In the genomic region with DNA sequence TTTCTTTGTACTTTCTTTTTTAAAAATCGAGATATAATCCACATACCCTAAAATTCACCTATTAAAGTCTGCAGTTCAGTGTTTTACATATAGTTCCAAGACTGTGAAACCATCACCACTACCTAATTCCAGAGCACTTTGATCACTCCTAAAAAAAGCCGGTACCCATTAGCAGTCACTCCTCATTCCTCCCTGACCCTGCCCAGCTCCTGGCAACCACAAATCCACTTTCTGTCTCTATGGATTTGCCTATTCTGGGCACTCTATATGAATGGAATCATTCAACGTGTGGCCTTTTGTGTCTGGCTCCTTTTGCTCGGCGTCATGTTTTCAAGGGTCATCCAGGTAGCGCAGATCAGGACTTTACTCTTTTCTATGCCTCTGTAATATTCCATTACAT, we compare ENCODE assay signal across 1 cellular context.
TF ChIP-seq lines count a peak whose summit lies in the region.

No MANE protein-coding gene starts in this region.

TF ChIP-seq in HepG2, 621 proteins besides CTCF, POLR2A, EP300 and RAD21 (continued from another document):
- TF ChIP-seq, protein P1, sequence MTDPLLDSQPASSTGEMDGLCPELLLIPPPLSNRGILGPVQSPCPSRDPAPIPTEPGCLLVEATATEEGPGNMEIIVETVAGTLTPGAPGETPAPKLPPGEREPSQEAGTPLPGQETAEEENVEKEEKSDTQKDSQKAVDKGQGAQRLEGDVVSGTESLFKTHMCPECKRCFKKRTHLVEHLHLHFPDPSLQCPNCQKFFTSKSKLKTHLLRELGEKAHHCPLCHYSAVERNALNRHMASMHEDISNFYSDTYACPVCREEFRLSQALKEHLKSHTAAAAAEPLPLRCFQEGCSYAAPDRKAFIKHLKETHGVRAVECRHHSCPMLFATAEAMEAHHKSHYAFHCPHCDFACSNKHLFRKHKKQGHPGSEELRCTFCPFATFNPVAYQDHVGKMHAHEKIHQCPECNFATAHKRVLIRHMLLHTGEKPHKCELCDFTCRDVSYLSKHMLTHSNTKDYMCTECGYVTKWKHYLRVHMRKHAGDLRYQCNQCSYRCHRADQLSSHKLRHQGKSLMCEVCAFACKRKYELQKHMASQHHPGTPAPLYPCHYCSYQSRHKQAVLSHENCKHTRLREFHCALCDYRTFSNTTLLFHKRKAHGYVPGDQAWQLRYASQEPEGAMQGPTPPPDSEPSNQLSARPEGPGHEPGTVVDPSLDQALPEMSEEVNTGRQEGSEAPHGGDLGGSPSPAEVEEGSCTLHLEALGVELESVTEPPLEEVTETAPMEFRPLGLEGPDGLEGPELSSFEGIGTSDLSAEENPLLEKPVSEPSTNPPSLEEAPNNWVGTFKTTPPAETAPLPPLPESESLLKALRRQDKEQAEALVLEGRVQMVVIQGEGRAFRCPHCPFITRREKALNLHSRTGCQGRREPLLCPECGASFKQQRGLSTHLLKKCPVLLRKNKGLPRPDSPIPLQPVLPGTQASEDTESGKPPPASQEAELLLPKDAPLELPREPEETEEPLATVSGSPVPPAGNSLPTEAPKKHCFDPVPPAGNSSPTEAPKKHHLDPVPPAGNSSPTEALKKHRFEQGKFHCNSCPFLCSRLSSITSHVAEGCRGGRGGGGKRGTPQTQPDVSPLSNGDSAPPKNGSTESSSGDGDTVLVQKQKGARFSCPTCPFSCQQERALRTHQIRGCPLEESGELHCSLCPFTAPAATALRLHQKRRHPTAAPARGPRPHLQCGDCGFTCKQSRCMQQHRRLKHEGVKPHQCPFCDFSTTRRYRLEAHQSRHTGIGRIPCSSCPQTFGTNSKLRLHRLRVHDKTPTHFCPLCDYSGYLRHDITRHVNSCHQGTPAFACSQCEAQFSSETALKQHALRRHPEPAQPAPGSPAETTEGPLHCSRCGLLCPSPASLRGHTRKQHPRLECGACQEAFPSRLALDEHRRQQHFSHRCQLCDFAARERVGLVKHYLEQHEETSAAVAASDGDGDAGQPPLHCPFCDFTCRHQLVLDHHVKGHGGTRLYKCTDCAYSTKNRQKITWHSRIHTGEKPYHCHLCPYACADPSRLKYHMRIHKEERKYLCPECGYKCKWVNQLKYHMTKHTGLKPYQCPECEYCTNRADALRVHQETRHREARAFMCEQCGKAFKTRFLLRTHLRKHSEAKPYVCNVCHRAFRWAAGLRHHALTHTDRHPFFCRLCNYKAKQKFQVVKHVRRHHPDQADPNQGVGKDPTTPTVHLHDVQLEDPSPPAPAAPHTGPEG (CRISPR knock-in tag; IDR thresholded peaks at IDR 0.05) = no peak
- no peak for TF ChIP-seq SNAPC2 (CRISPR knock-in tag; IDR thresholded peaks at IDR 0.05)
- TF ChIP-seq NFYC (CRISPR knock-in tag; IDR thresholded peaks at IDR 0.05) = no peak
- no peak for TF ChIP-seq KMT2B (CRISPR knock-in tag; IDR thresholded peaks at IDR 0.05)
- TF ChIP-seq NONO (IDR thresholded peaks at IDR 0.05) = no peak
- TF ChIP-seq NONO (CRISPR knock-in tag; conservative IDR thresholded peaks at IDR 0.05) = no peak
- TF ChIP-seq MXI1 (IDR thresholded peaks at IDR 0.05; ENCODE audit: borderline replicate concordance, low read depth, low read length) = no peak
- no peak for TF ChIP-seq FOXA3 (CRISPR knock-in tag; IDR thresholded peaks at IDR 0.05)
- no peak for TF ChIP-seq SMARCE1 (IDR thresholded peaks at IDR 0.05; ENCODE audit: borderline replicate concordance)
- TF ChIP-seq SMC3 (IDR thresholded peaks at IDR 0.05; ENCODE audit: low read length) = no peak
- no peak for TF ChIP-seq ZSCAN31 (CRISPR knock-in tag; IDR thresholded peaks at IDR 0.05; ENCODE audit: low read depth)
- no peak for TF ChIP-seq KAT7 (CRISPR knock-in tag; IDR thresholded peaks at IDR 0.05; ENCODE audit: borderline replicate concordance)
- TF ChIP-seq NPAS2 (CRISPR knock-in tag; IDR thresholded peaks at IDR 0.05; ENCODE audit: borderline replicate concordance) = no peak
- TF ChIP-seq CBX2 (IDR thresholded peaks at IDR 0.05; ENCODE audit: low read depth, low read length) = no peak
- no peak for TF ChIP-seq CBX2 (CRISPR knock-in tag; IDR thresholded peaks at IDR 0.05; ENCODE audit: low read depth)
